In the genomic region with DNA sequence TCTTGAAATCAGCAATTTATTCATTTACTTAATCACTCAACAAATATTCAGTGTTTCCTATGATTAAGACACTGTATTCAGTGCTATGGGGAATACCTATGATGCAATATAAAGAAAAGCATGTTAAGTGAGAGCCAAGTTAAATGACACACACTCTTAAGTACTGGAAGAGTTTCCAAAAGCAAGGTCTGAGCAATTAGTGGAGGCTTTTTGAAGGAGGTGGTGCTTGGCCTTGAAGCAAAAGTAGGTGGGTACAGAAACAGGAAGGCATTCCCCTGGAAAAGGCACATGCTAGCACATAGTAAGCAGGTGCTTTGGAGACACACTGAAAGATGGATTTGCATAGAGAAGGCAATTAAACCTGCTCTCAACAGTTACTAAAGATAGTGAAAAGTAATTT, we compare ENCODE assay signal across 11 cellular contexts. TPM values are rescaled to one million over a fixed set of nuclear protein-coding genes. Genes with fewer than 3 reads are reported as not detected.
DNase-seq lines count a peak whose midpoint lies in the region; ATAC-seq, FAIRE-seq and TF ChIP-seq lines count a peak whose summit lies in the region.
"Had no signal": no experiment of that assay in that cellular context is flagged by ENCODE, and none has a peak within 500 bp of the region (broad histone marks: within the 10 kb centered on the region; RNA-seq: fewer than 3 reads in every experiment).

No MANE protein-coding gene starts in this region.

- H3K79me2 ChIP-seq in astrocyte (ENCODE audit: insufficient read depth, low read length), result peaks cover 3% of the 10 kb centered on the region

- peaks cover 23% of the 10 kb centered on the region for H3K27me3 Mint-ChIP-seq in HFFc6 (ENCODE audit: insufficient read depth)
- H3K27me3 Mint-ChIP-seq in astrocyte (ENCODE audit: low read depth, unreplicated experiment), result peaks cover 43% of the 10 kb centered on the region

- H2AFZ ChIP-seq in astrocyte (ENCODE audit: low read depth, low read length), result no peak overlapping the region

- TF ChIP-seq CTCF in BJ (IDR thresholded peaks at IDR 0.05; ENCODE audit: insufficient read depth, low read depth, low read length) (no peak), HFFc6 (IDR thresholded peaks at IDR 0.05) (no peak), astrocyte (IDR thresholded peaks at IDR 0.05; ENCODE audit: insufficient read depth, low read depth, low read length) (no peak), left lung (IDR thresholded peaks at IDR 0.05) (no peak), GM10248 (IDR thresholded peaks at IDR 0.05; ENCODE audit: control extremely low read depth, extremely low read depth, low read depth, missing control alignments) (no peak)

- H3K9ac ChIP-seq in astrocyte (ENCODE audit: low read length), result no peak overlapping the region

- no peaks in the 10 kb centered on the region for H4K20me1 ChIP-seq in astrocyte (ENCODE audit: insufficient read depth, low read length)

- H3K27me3 ChIP-seq in BJ (ENCODE audit: control insufficient read depth, insufficient read depth, low read length), result peaks cover 18% of the 10 kb centered on the region
- H3K27me3 ChIP-seq in astrocyte (ENCODE audit: insufficient read depth, low read length), result no peaks in the 10 kb centered on the region
- peaks cover 6 to 36% of the 10 kb centered on the region in 2 donors for H3K27me3 ChIP-seq in left lung
- peaks cover 11% of the 10 kb centered on the region for H3K27me3 ChIP-seq in effector memory CD4-positive, alpha-beta T cell (replicated peaks; ENCODE audit: control insufficient read depth, insufficient read depth, low read length, poor library complexity, severe bottlenecking)

- DNase-seq in BJ (ENCODE audit: low read depth) (peak; percentile 73), HFFc6 (peak; percentile 75), astrocyte (ENCODE audit: low read depth) (peak; percentile 96), left lung (no peak), OCI-M2 (lab: John Stamatoyannopoulos, UW; ENCODE audit: unreplicated experiment) (no peak), GM10248 (ENCODE audit: extremely low spot score) (no peak), NCI-H146 (lab: John Stamatoyannopoulos, UW) (no peak)
- no peak for DNase-seq in effector memory CD4-positive, alpha-beta T cell
- DNase-seq: GF-D8, head of caudate nucleus had no signal

- H3K4me1 ChIP-seq in astrocyte (ENCODE audit: insufficient read depth, low read length) (peaks cover 19% of the 10 kb centered on the region), left lung (peaks cover 0 to 39% of the 10 kb centered on the region in 2 donors)
- H3K4me1 ChIP-seq in effector memory CD4-positive, alpha-beta T cell (ENCODE audit: control insufficient read depth, insufficient read depth, low read length, poor library complexity, severe bottlenecking), result peaks cover 7% of the 10 kb centered on the region

- no peak overlapping the region for H3K27ac Mint-ChIP-seq in HFFc6
- no peak overlapping the region for H3K27ac Mint-ChIP-seq in astrocyte (ENCODE audit: unreplicated experiment)

- H3K27ac ChIP-seq in astrocyte (ENCODE audit: low read depth, low read length) (peak overlapping the region; percentile 23), left lung (no peak overlapping the region)
- no peak overlapping the region for H3K27ac ChIP-seq in effector memory CD4-positive, alpha-beta T cell (ENCODE audit: insufficient read depth, low read length, poor library complexity, severe bottlenecking)
- H3K27ac ChIP-seq: SJSA1 had no signal

- POLR2A ChIA-PET in BJ (lab: Charles Lee), result no interaction called here
- POLR2A ChIA-PET in GM10248 (lab: Yijun Ruan, JAX), result no interaction called here

- H3K36me3 ChIP-seq in BJ (ENCODE audit: control insufficient read depth, insufficient read depth, low read length) (no peaks in the 10 kb centered on the region), astrocyte (ENCODE audit: insufficient read depth, low read length) (no peaks in the 10 kb centered on the region), left lung (no peaks in the 10 kb centered on the region)
- no peaks in the 10 kb centered on the region for H3K36me3 ChIP-seq in effector memory CD4-positive, alpha-beta T cell (ENCODE audit: control insufficient read depth, insufficient read depth, low read length)
- H3K36me3 ChIP-seq: SJSA1 had no signal

- CTCF ChIA-PET in BJ (lab: Yijun Ruan, JAX), result no interaction called here
- CTCF ChIA-PET in GM10248 (lab: Yijun Ruan, JAX), result no interaction called here

- H3K9me3 Mint-ChIP-seq in HFFc6 (no peaks in the 10 kb centered on the region), astrocyte (ENCODE audit: unreplicated experiment) (no peaks in the 10 kb centered on the region)

- peak; percentile 79 for ATAC-seq in left lung

- H3K4me2 ChIP-seq in astrocyte (ENCODE audit: low read length), result peak overlapping the region; percentile 99

- no peak overlapping the region for H3K4me3 ChIP-seq in BJ (ENCODE audit: low read depth, low read length)
- no peak overlapping the region for H3K4me3 ChIP-seq in astrocyte (ENCODE audit: insufficient read depth, low read depth, low read length)
- no peak overlapping the region for H3K4me3 ChIP-seq in left lung
- no peak overlapping the region for H3K4me3 ChIP-seq in effector memory CD4-positive, alpha-beta T cell (ENCODE audit: insufficient read depth, low read depth, low read length, poor library complexity, severe bottlenecking)
- H3K4me3 ChIP-seq: SJSA1 had no signal

- H3K4me1 Mint-ChIP-seq in HFFc6 (ENCODE audit: low read depth), result peaks cover 28% of the 10 kb centered on the region
- peaks cover 3% of the 10 kb centered on the region for H3K4me1 Mint-ChIP-seq in astrocyte (ENCODE audit: low read depth, unreplicated experiment)

- H3K9me3 ChIP-seq in astrocyte (ENCODE audit: insufficient read depth, low read depth, low read length) (no peaks in the 10 kb centered on the region), left lung (no peaks in the 10 kb centered on the region)
- no peaks in the 10 kb centered on the region for H3K9me3 ChIP-seq in effector memory CD4-positive, alpha-beta T cell (ENCODE audit: control insufficient read depth, low read length)
- H3K9me3 ChIP-seq: SJSA1 had no signal

- H3K36me3 Mint-ChIP-seq in HFFc6 (ENCODE audit: low read depth) (no peaks in the 10 kb centered on the region), astrocyte (ENCODE audit: low read depth, unreplicated experiment) (no peaks in the 10 kb centered on the region)

- FAIRE-seq in astrocyte (lab: Jason Lieb, UNC), result no peak

- H3K4me3 Mint-ChIP-seq in HFFc6 (no peak overlapping the region), astrocyte (ENCODE audit: unreplicated experiment) (no peak overlapping the region)

- intact Hi-C loops in left lung (cut with DNase I), result no loop called here

RNA-seq across cellular contexts. Expression of a gene that starts 4.0 kb away (rescaled TPM):
- polyA plus RNA-seq in BJ (2011; rRNA removed), result 0.05 and 0.22 TPM in 2 replicates
- 0.15 and 0.24 TPM in 2 replicates for polyA minus RNA-seq in BJ (2011; rRNA and poly(A)+ RNA removed)
- not detected for total RNA-seq in HFFc6 (2021; fragmentation: NEBNext Ultra II Directional; extraction: Animal tissue kit (Norgen Biotek cat#: 25700))
- total RNA-seq in astrocyte (0.14 and 0.43 TPM in 2 replicates), left lung (1 to 10 TPM in 1 of 2 donors, under 1 TPM in 1; 0.70 to 1.6 TPM)

RNA-seq across cellular contexts. Expression of a gene that starts 16.6 kb away (rescaled TPM):
- 8.5 and 15.5 TPM in 2 replicates for polyA plus RNA-seq in BJ (2011; rRNA removed)
- polyA minus RNA-seq in BJ (2011; rRNA and poly(A)+ RNA removed), result 36.4 and 47.7 TPM in 2 replicates
- total RNA-seq in HFFc6 (2021; fragmentation: NEBNext Ultra II Directional; extraction: Animal tissue kit (Norgen Biotek cat#: 25700)), result 10 to 100 TPM; 26.9 to 30.5 (median 28.6) TPM
- total RNA-seq in astrocyte, result 30.8 and 33.4 TPM in 2 replicates
- 10 to 100 TPM; 23.1 to 29.6 TPM for total RNA-seq in left lung

Comparison
In these comparisons a context has a peak if more than half of its experiments do, and no peak if none do; other contexts are left out.
1. DNase-seq: peak in BJ (single experiment), HFFc6 (single experiment) and astrocyte (single experiment); none in left lung (0 of 2), effector memory CD4-positive, alpha-beta T cell (0 of 3), OCI-M2 (single experiment), GM10248 (single experiment) and NCI-H146 (single experiment).